ENCODE assay signal across 11 cellular contexts in the genomic region with DNA sequence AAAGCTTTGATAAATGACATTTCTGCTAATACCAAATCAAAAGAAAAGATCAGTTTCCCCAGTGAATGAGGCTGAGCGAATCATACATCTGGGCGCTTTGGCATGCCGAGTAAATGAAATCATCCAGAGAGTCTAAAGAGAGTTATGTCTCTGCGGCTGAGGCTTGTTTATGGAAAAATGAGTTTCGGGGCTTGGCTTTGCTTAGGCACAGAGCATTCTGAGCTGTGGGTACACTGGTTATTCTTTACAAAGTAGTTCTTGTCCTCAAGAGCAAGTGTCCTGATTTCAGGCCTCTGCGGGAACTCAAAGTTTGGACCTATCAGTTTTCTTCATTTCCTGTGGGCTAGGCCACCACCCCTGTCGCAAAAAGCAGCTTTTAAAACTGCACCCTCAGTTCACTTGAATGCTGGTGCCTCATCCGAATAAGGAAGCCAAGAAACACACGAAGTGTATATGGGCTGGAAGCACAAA.
A peak's percentile ranks its signal among the peaks of the same experiment; 100 is the strongest.
DNase-seq lines count a peak whose midpoint lies in the region; ATAC-seq and TF ChIP-seq lines count a peak whose summit lies in the region.
"Had no signal": no experiment of that assay in that cellular context is flagged by ENCODE, and none has a peak within 500 bp of the region (broad histone marks: within the 10 kb centered on the region; RNA-seq: fewer than 3 reads in every experiment).

No MANE protein-coding gene starts in this region.

- intact Hi-C loops in heart right ventricle (cut with DNase I) (loop anchor here in 2 of 10 donors (5.0 kb wide), 2 partner anchors 39 to 59 kb away; no protein-coding TSS in a partner anchor), sigmoid colon (cut with DNase I) (loop anchor here (2.0 to 5.0 kb wide), 2 partner anchors 56 to 196 kb away; no protein-coding TSS in a partner anchor)

- no peak for TF ChIP-seq POLR2A in sigmoid colon (IDR thresholded peaks at IDR 0.05)

- H3K27ac Mint-ChIP-seq in activated naive CD4-positive, alpha-beta T cell treated with anti-CD3 and anti-CD28 coated beads, Interleukin-2, amount 50 U/mL, for 72 hours: no peak overlapping the region

- peak; percentile 37 to 85 (median 51) for ATAC-seq in heart right ventricle
- ATAC-seq in activated naive CD4-positive, alpha-beta T cell treated with anti-CD3 and anti-CD28 coated beads, Interleukin-2, amount 50 U/mL, for 72 hours: no peak
- ATAC-seq: K562 had no signal

- H3K27me3 ChIP-seq in heart right ventricle (no peaks in the 10 kb centered on the region), sigmoid colon (no peaks in the 10 kb centered on the region)

- no peaks in the 10 kb centered on the region for H3K9me3 ChIP-seq in heart right ventricle
- H3K9me3 ChIP-seq in sigmoid colon: no peaks in the 10 kb centered on the region

- H3K9me3 Mint-ChIP-seq in activated naive CD4-positive, alpha-beta T cell treated with anti-CD3 and anti-CD28 coated beads, Interleukin-2, amount 50 U/mL, for 72 hours: no peaks in the 10 kb centered on the region

- H3K36me3 Mint-ChIP-seq in activated naive CD4-positive, alpha-beta T cell treated with anti-CD3 and anti-CD28 coated beads, Interleukin-2, amount 50 U/mL, for 72 hours: no peaks in the 10 kb centered on the region

- TF ChIP-seq EP300 in sigmoid colon (IDR thresholded peaks at IDR 0.05): peak; percentile 89 to 96 (median 92)

- 69 to 70% methylated on average over 9 of the region's 9 CpGs for WGBS in heart right ventricle, 2 donors
- WGBS in sigmoid colon, 2 donors: 65 to 79% methylated on average over 9 of the region's 9 CpGs

- H3K4me3 ChIP-seq in heart right ventricle (no peak overlapping the region), sigmoid colon (peak overlapping the region in 2 of 4 donors; percentile 15 to 21)
- H3K4me3 ChIP-seq: K562 had no signal

- peaks cover 2 to 61% (median 28%) of the 10 kb centered on the region in 9 donors for H3K4me1 ChIP-seq in heart right ventricle
- H3K4me1 ChIP-seq in sigmoid colon: peaks cover 0 to 82% (median 73%) of the 10 kb centered on the region in 4 donors

- H3K36me3 ChIP-seq in heart right ventricle (no peaks in the 10 kb centered on the region), sigmoid colon (no peaks in the 10 kb centered on the region)

- peak; percentile 64 for DNase-seq in Daoy (ENCODE audit: low read depth)
- no peak for DNase-seq in heart right ventricle
- peak; percentile 92 for DNase-seq in sigmoid colon
- no peak for DNase-seq in NCI-H446 treated with DMSO at 0.1 percent for 48 hours (lab: John Stamatoyannopoulos, UW)
- no peak for DNase-seq in ACHN
- DNase-seq in NOMO-1 treated with DMSO at 0.1 percent for 48 hours (lab: John Stamatoyannopoulos, UW; ENCODE audit: unreplicated experiment): no peak
- DNase-seq in activated naive CD4-positive, alpha-beta T cell treated with anti-CD3 and anti-CD28 coated beads, Interleukin-2, amount 50 U/mL, for 72 hours (ENCODE audit: low spot score in 2 of 2): no peak
- DNase-seq: activated naive CD4-positive, alpha-beta T cell treated with Interleukin-2 at 50 U/mL for 16 hours; kidney glomerular epithelial cell had no signal

- in situ Hi-C loops in ACHN (cut with HindIII; ENCODE audit: low pct_ligation_motif_present, low pct_unique_long_range_greater_than_20kb, low sequenced_read_pairs): no loop called here

- no peak for TF ChIP-seq CTCF in VCaP (conservative IDR thresholded peaks at IDR 0.05)
- TF ChIP-seq CTCF in heart right ventricle (IDR thresholded peaks at IDR 0.05): no peak
- no peak for TF ChIP-seq CTCF in sigmoid colon (IDR thresholded peaks at IDR 0.05)

- H3K27ac ChIP-seq in VCaP (peak overlapping the region; percentile 43), heart right ventricle (peak overlapping the region; percentile 34 to 83 (median 66)), sigmoid colon (peak overlapping the region; percentile 86 to 93 (median 88))

Comparison
In these comparisons a context has a peak if more than half of its experiments do, and no peak if none do; other contexts are left out.
1. DNase-seq: peak in Daoy (single experiment) and sigmoid colon (single experiment); none in heart right ventricle (0 of 2), NCI-H446 treated with DMSO at 0.1 percent for 48 hours (single experiment), ACHN (single experiment), NOMO-1 treated with DMSO at 0.1 percent for 48 hours (single experiment) and activated naive CD4-positive, alpha-beta T cell treated with anti-CD3 and anti-CD28 coated beads, Interleukin-2, amount 50 U/mL, for 72 hours (0 of 2).
2. ATAC-seq: peak in heart right ventricle (8 of 8); none in activated naive CD4-positive, alpha-beta T cell treated with anti-CD3 and anti-CD28 coated beads, Interleukin-2, amount 50 U/mL, for 72 hours (0 of 2).
3. Peak in every context shown above with its lines, with median percentiles within 50 percentile points of each other: H3K27ac ChIP-seq.